In the genomic region with DNA sequence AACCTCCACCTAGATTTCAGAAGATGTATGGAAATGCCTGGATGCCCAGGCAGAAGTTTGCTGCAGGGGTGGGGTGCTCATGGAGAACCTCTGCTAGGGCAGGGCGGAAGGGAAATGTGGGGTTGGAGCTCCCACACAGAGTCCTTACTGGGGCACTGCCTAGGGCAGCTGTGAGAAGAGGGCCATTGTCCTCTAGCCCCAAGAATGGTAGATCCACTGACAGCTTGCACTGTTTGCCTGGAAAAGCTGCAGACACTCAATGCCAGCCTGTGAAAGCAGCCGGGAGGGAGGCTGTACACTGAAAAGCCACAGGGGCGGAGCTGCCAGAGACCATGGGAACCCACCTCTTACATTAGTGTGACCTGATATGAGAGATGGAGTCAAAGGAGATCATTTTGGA, we compare ENCODE assay signal across 10 cellular contexts. TPM values are rescaled to one million over a fixed set of nuclear protein-coding genes. Genes with fewer than 3 reads are reported as not detected.
"Had no signal": no experiment of that assay in that cellular context is flagged by ENCODE, and none has a peak within 500 bp of the region (broad histone marks: within the 10 kb centered on the region; RNA-seq: fewer than 3 reads in every experiment).

No MANE protein-coding gene starts in this region.

RNA-seq across cellular contexts. Expression of gene FOLR1, which starts 22.2 kb away (rescaled TPM):
- total RNA-seq: activated CD4-positive, alpha-beta memory T cell treated with anti-CD3 and anti-CD28 coated beads, Interleukin-2, amount 10 ng/mL, durations not matched to agents 7 days and 5 days; activated CD4-positive, alpha-beta T cell treated with anti-CD3 and anti-CD28 coated beads for 36 hours; activated naive CD8-positive, alpha-beta T cell treated with anti-CD3 and anti-CD28 coated beads for 36 hours; activated T-cell treated with anti-CD3 and anti-CD28 coated beads, Interleukin-2, amount 50 U/mL, for 72 hours; activated T-helper 2 cell treated with anti-CD3 and anti-CD28 coated beads, Interferon-gamma antibody, Interleukin-2, Interleukin-4, amounts not matched to agents 10 μg/mL and 5 μg/mL and 100 μg/mL, durations not matched to agents 14 hours and 24 hours and 36 hours; IMR-90; NCI-H460 had no signal

RNA-seq across cellular contexts. Expression of gene FOLR3, which starts 34.2 kb away (rescaled TPM):
- total RNA-seq: activated CD4-positive, alpha-beta memory T cell treated with anti-CD3 and anti-CD28 coated beads, Interleukin-2, amount 10 ng/mL, durations not matched to agents 7 days and 5 days; activated CD4-positive, alpha-beta T cell treated with anti-CD3 and anti-CD28 coated beads for 36 hours; activated naive CD8-positive, alpha-beta T cell treated with anti-CD3 and anti-CD28 coated beads for 36 hours; activated T-cell treated with anti-CD3 and anti-CD28 coated beads, Interleukin-2, amount 50 U/mL, for 72 hours; NCI-H460; PC-9; T-cell had no signal

RNA-seq across cellular contexts. Expression of gene FOLR2, which starts 46.8 kb away (rescaled TPM):
- total RNA-seq: activated CD4-positive, alpha-beta memory T cell treated with anti-CD3 and anti-CD28 coated beads, Interleukin-2, amount 10 ng/mL, durations not matched to agents 7 days and 5 days; activated CD4-positive, alpha-beta T cell treated with anti-CD3 and anti-CD28 coated beads for 36 hours; activated naive CD8-positive, alpha-beta T cell treated with anti-CD3 and anti-CD28 coated beads for 36 hours; activated T-cell treated with anti-CD3 and anti-CD28 coated beads, Interleukin-2, amount 50 U/mL, for 72 hours; activated T-helper 2 cell treated with anti-CD3 and anti-CD28 coated beads, Interferon-gamma antibody, Interleukin-2, Interleukin-4, amounts not matched to agents 10 μg/mL and 5 μg/mL and 100 μg/mL, durations not matched to agents 14 hours and 24 hours and 36 hours; IMR-90; M059J; NCI-H460; PC-9; T-cell had no signal
